10 cellular contexts compared by ENCODE assay signal in the genomic region with DNA sequence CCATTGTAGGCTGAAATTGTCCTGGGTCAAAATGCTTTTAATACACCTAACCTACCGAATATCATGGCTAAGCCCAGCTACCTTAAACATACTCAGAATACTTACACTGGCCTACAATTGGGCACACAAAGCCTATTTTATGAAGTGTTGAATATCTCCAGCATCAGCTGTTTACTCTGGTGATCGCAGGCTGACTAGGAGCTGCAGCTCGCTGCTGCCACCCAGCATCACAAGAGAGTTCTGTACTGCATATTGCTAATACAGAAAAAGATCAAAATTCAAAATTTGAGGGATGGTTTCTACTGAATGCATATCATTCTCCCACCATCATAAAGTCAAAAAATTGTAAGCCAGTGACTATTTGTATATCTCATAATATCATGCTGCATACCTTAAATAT. TPM values are rescaled to one million over a fixed set of nuclear protein-coding genes. Genes with fewer than 3 reads are reported as not detected.
DNase-seq lines count a peak whose midpoint lies in the region; ATAC-seq, FAIRE-seq and TF ChIP-seq lines count a peak whose summit lies in the region.
"Had no signal": no experiment of that assay in that cellular context is flagged by ENCODE, and none has a peak within 500 bp of the region (broad histone marks: within the 10 kb centered on the region; RNA-seq: fewer than 3 reads in every experiment).

No MANE protein-coding gene starts in this region.

- H3K27me3 ChIP-seq in cardiac muscle cell (no peaks in the 10 kb centered on the region), fibroblast of lung (ENCODE audit: control insufficient read depth, insufficient read depth, low read length) (no peaks in the 10 kb centered on the region)

- no peak for FAIRE-seq in urothelium cell line (lab: Jason Lieb, UNC)

- peaks cover 23% of the 10 kb centered on the region for H3K36me3 ChIP-seq in cardiac muscle cell
- no peaks in the 10 kb centered on the region for H3K36me3 ChIP-seq in fibroblast of lung (ENCODE audit: control insufficient read depth, insufficient read depth, low read length)

- H2AFZ ChIP-seq in fibroblast of lung (ENCODE audit: low read length) = no peak overlapping the region

- H3K4me1 ChIP-seq in cardiac muscle cell (ENCODE audit: low read depth) = peaks cover 1% of the 10 kb centered on the region
- H3K4me1 ChIP-seq in fibroblast of lung (ENCODE audit: control insufficient read depth, extremely low read depth, insufficient read depth, low read length) = no peaks in the 10 kb centered on the region

- TF ChIP-seq CTCF in cardiac muscle cell (IDR thresholded peaks at IDR 0.05; ENCODE audit: low read depth, low read length) = peak; percentile 16
- TF ChIP-seq CTCF in fibroblast of lung (conservative IDR thresholded peaks at IDR 0.05 in 1 of 2, IDR thresholded peaks at IDR 0.05 in 1 of 2; ENCODE audit: low read depth in 1 of 2, low read length in 2 of 2) = peak; percentile 15 to 49

- peak in 1 of 2 donors; percentile 7 for DNase-seq in cardiac muscle cell (ENCODE audit: low read depth in 1 of 2, low spot score in 1 of 2)
- no peak for DNase-seq in Right ventricle myocardium inferior (ENCODE audit: missing footprints)
- peak; percentile 1 for DNase-seq in OCI-M1 (lab: John Stamatoyannopoulos, UW)
- DNase-seq in fibroblast of lung (ENCODE audit: low read depth in 2 of 2) = peak in 1 of 2 donors; percentile 7
- peak; percentile 18 for DNase-seq in urothelium cell line (ENCODE audit: low spot score)
- no peak for DNase-seq in amniotic stem cell (lab: John Stamatoyannopoulos, UW)
- DNase-seq: NCI-H1436 had no signal

- H3K9me3 ChIP-seq in cardiac muscle cell (ENCODE audit: low read depth) (no peaks in the 10 kb centered on the region), fibroblast of lung (ENCODE audit: control insufficient read depth, insufficient read depth, low read depth, low read length) (no peaks in the 10 kb centered on the region)

- no peaks in the 10 kb centered on the region for H4K20me1 ChIP-seq in fibroblast of lung (ENCODE audit: control insufficient read depth, extremely low read depth, insufficient read depth, low read length)

- no peak overlapping the region for H3K27ac ChIP-seq in cardiac muscle cell
- no peak overlapping the region for H3K27ac ChIP-seq in fibroblast of lung (ENCODE audit: insufficient read depth, low read length)

- no peak overlapping the region for H3K9ac ChIP-seq in fibroblast of lung (ENCODE audit: insufficient read depth, low read length)

- no peaks in the 10 kb centered on the region for H3K79me2 ChIP-seq in fibroblast of lung (ENCODE audit: control insufficient read depth, insufficient read depth, low read length)

- H3K4me2 ChIP-seq in fibroblast of lung (ENCODE audit: extremely low read depth, insufficient read depth, low read length) = no peak overlapping the region

- H3K4me3 ChIP-seq in cardiac muscle cell (no peak overlapping the region), fibroblast of lung (replicated peaks in 1 of 4; ENCODE audit: control extremely low read depth in 1 of 4, insufficient read depth in 1 of 4, low read depth in 3 of 4, low read length in 4 of 4) (no peak overlapping the region)
- H3K4me3 ChIP-seq: lung had no signal

- ATAC-seq in Right ventricle myocardium inferior (no peak), GM19455 (IDR thresholded peaks at IDR 0.05; ENCODE audit: unreplicated experiment) (no peak), HG03378 (IDR thresholded peaks at IDR 0.05; ENCODE audit: unreplicated experiment) (no peak)

- intact Hi-C loops in Right ventricle myocardium inferior (cut with DNase I) = no loop called here

RNA-seq across cellular contexts. Expression of a gene that starts 55.3 kb away (rescaled TPM):
- total RNA-seq in cardiac muscle cell (17.2 and 24.5 TPM in 2 replicates), Right ventricle myocardium inferior (14.7 TPM), fibroblast of lung (46.1 and 46.5 TPM in 2 replicates)
- polyA plus RNA-seq in cardiac muscle cell (13.3 and 20.3 TPM in 2 replicates), fibroblast of lung (15.8 and 20.0 TPM in 2 replicates)
- polyA plus RNA-seq in fibroblast of lung (2012) = 7.8 and 9.4 TPM in 2 replicates
- 19.2 and 45.0 TPM in 2 replicates for polyA minus RNA-seq in fibroblast of lung (ENCODE audit: low replicate concordance)

Comparison
In these comparisons a context has a peak if more than half of its experiments do, and no peak if none do; other contexts are left out.
1. DNase-seq: peak in OCI-M1 (single experiment) and urothelium cell line (single experiment); none in Right ventricle myocardium inferior (single experiment) and amniotic stem cell (single experiment).